In the genomic region with DNA sequence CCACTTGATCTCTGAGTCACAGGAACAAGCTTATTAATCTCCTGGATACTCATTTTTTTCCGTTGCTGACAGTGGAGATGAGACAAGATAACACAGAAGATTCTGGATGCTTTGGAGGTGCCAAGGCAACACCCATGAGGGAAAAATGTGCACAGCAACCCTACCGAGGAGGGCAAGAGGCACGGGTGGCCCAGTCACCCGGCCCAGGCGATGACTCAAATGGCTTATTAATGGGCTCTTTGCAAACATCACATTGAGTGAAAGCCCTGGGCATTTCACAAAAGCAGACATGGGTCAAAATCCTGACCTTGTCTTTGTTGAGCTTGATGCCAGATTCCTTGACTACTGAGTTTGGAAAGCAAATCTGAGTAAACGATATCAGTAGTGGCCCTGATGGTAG, we compare ENCODE assay signal across 16 cellular contexts.
DNase-seq lines count a peak whose midpoint lies in the region; ATAC-seq and TF ChIP-seq lines count a peak whose summit lies in the region.
"Had no signal": no experiment of that assay in that cellular context is flagged by ENCODE, and none has a peak within 500 bp of the region (broad histone marks: within the 10 kb centered on the region; RNA-seq: fewer than 3 reads in every experiment).

No MANE protein-coding gene starts in this region.

- peak overlapping the region; percentile 27 for H3K4me2 ChIP-seq in mammary epithelial cell (ENCODE audit: insufficient read depth, low read depth, low read length)
- no peak overlapping the region for H3K4me2 ChIP-seq in mesenchymal stem cell (ENCODE audit: low read length, poor library complexity, severe bottlenecking)

- H3K4ac ChIP-seq in mesenchymal stem cell (ENCODE audit: low read depth in 1 of 2, low read length in 2 of 2), result no peak overlapping the region

- intact Hi-C loops in mammary epithelial cell (cut with micrococcal nuclease), result no loop called here

- in situ Hi-C loops in mammary epithelial cell (cut with MboI; ENCODE audit: low sequenced_read_pairs in 2 of 2), result no loop called here

- ATAC-seq in GM18873 (IDR thresholded peaks at IDR 0.05; ENCODE audit: low FRiP score, unreplicated experiment), result no peak
- ATAC-seq: heart left ventricle; stimulated activated naive CD8-positive, alpha-beta T cell treated with anti-CD3 and anti-CD28 coated beads, Interleukin-15, Interleukin-2, amounts not matched to agents 100 U/mL and 50 U/mL, for 24 hours had no signal

- H3K4me1 ChIP-seq in HUES48 (ENCODE audit: control insufficient read depth, insufficient read depth, low read length), result peaks cover 5% of the 10 kb centered on the region; the same call in 1 of the 2 replicates
- peaks cover 25% of the 10 kb centered on the region for H3K4me1 ChIP-seq in mammary epithelial cell (ENCODE audit: insufficient read depth, low read length)
- H3K4me1 ChIP-seq in mesenchymal stem cell (ENCODE audit: control insufficient read depth, insufficient read depth, low read depth, low read length), result peaks cover 7% of the 10 kb centered on the region
- H3K4me1 ChIP-seq: heart left ventricle had no signal

- H2AFZ ChIP-seq in mammary epithelial cell (ENCODE audit: low read depth, low read length) (no peak overlapping the region), mesenchymal stem cell (ENCODE audit: low read depth, low read length) (no peak overlapping the region)

- peaks cover 5% of the 10 kb centered on the region for H3K79me1 ChIP-seq in mesenchymal stem cell (replicated peaks; ENCODE audit: low read length, poor library complexity, severe bottlenecking)

- no peaks in the 10 kb centered on the region for H4K20me1 ChIP-seq in mammary epithelial cell (ENCODE audit: insufficient read depth, low read length)

- H2AK5ac ChIP-seq in mesenchymal stem cell (ENCODE audit: low read length, severe bottlenecking), result no peak overlapping the region

- H3K23ac ChIP-seq in mesenchymal stem cell (ENCODE audit: low read length in 2 of 2), result no peak overlapping the region

- no peak overlapping the region for H3K14ac ChIP-seq in mesenchymal stem cell (ENCODE audit: low read length in 2 of 2)

- H2BK5ac ChIP-seq in mesenchymal stem cell (ENCODE audit: low read depth, low read length, poor library complexity, severe bottlenecking), result no peak overlapping the region

- CTCF ChIA-PET in mammary epithelial cell (lab: Charles Lee; ENCODE audit: low non-redundant PET), result no interaction called here

- H3K36me3 ChIP-seq in HUES48 (ENCODE audit: control insufficient read depth, insufficient read depth, low read length) (no peaks in the 10 kb centered on the region), mammary epithelial cell (ENCODE audit: insufficient read depth, low read length) (no peaks in the 10 kb centered on the region), mesenchymal stem cell (ENCODE audit: control insufficient read depth in 1 of 2, insufficient read depth in 2 of 2, low read depth in 1 of 2, low read length in 2 of 2) (no peaks in the 10 kb centered on the region)
- H3K36me3 ChIP-seq: heart left ventricle had no signal

- no peaks in the 10 kb centered on the region for H3K27me3 ChIP-seq in HUES48 (ENCODE audit: control insufficient read depth, insufficient read depth, low read length)
- no peaks in the 10 kb centered on the region for H3K27me3 ChIP-seq in mammary epithelial cell (ENCODE audit: insufficient read depth, low read length)
- H3K27me3 ChIP-seq in mesenchymal stem cell (ENCODE audit: control insufficient read depth in 1 of 2, insufficient read depth in 1 of 2, low read length in 2 of 2), result no peaks in the 10 kb centered on the region

- H3K18ac ChIP-seq in mesenchymal stem cell (ENCODE audit: low read depth in 1 of 2, low read length in 2 of 2), result no peak overlapping the region

- no peak overlapping the region for H4K8ac ChIP-seq in mesenchymal stem cell (ENCODE audit: low read length)

- H3K4me3 ChIP-seq in HUES48 (ENCODE audit: low read depth, low read length) (no peak overlapping the region), mammary epithelial cell (replicated peaks in 1 of 3; ENCODE audit: insufficient read depth in 1 of 3, low read depth in 2 of 3, low read length in 3 of 3) (no peak overlapping the region), mesenchymal stem cell (ENCODE audit: insufficient read depth in 1 of 2, low read depth in 1 of 2, low read length in 2 of 2) (no peak overlapping the region)
- H3K4me3 ChIP-seq: heart left ventricle, mucosa of descending colon had no signal

- H3K9ac ChIP-seq in HUES48 (ENCODE audit: low read depth, low read length) (no peak overlapping the region), mammary epithelial cell (ENCODE audit: insufficient read depth, low read length) (no peak overlapping the region), mesenchymal stem cell (ENCODE audit: low read length) (no peak overlapping the region)

- dilution Hi-C loops in mammary epithelial cell (cut with HindIII; ENCODE audit: low sequenced_read_pairs), result no loop called here

- H3K9me3 ChIP-seq in HUES48 (ENCODE audit: control insufficient read depth, insufficient read depth, low read length) (no peaks in the 10 kb centered on the region), mammary epithelial cell (replicated peaks; ENCODE audit: insufficient read depth, low read length) (no peaks in the 10 kb centered on the region), mesenchymal stem cell (ENCODE audit: control insufficient read depth, low read length) (no peaks in the 10 kb centered on the region)
- H3K9me3 ChIP-seq: heart left ventricle, mucosa of descending colon had no signal

- H3K27ac ChIP-seq in HUES48 (ENCODE audit: low read depth, low read length), result peak overlapping the region; percentile 79
- H3K27ac ChIP-seq in mammary epithelial cell (ENCODE audit: insufficient read depth, low read depth, low read length), result peak overlapping the region; percentile 82
- no peak overlapping the region for H3K27ac ChIP-seq in mesenchymal stem cell (ENCODE audit: low read length, poor library complexity, severe bottlenecking)
- H3K27ac ChIP-seq: C4-2B, heart left ventricle had no signal

- DNase-seq in COLO829 (ENCODE audit: low spot score) (peak; percentile 29), mammary epithelial cell (peak; percentile 82), mesenchymal stem cell (peak; percentile 82), SKM-1 treated with dmso at 0.1 percent for 144 hours (lab: John Stamatoyannopoulos, UW; ENCODE audit: unreplicated experiment) (no peak), NCI-H1048 (lab: John Stamatoyannopoulos, UW) (no peak), medulla oblongata (ENCODE audit: extremely low spot score) (no peak)
- DNase-seq: activated CD4-positive, alpha-beta T cell treated with anti-CD3 and anti-CD28 coated beads for 1 hour; activated T-cell treated with anti-CD3 and anti-CD28 coated beads for 4 hours; heart left ventricle; kidney; NCI-H524 treated with DMSO at 0.1 percent for 48 hours; stimulated activated naive CD8-positive, alpha-beta T cell treated with anti-CD3 and anti-CD28 coated beads, Interleukin-15, Interleukin-2, amounts not matched to agents 100 U/mL and 50 U/mL, for 24 hours had no signal

- peak; percentile 6 to 31 for TF ChIP-seq CTCF in mammary epithelial cell (conservative IDR thresholded peaks at IDR 0.05 in 1 of 2, IDR thresholded peaks at IDR 0.05 in 1 of 2; ENCODE audit: extremely low read depth in 1 of 2, insufficient read depth in 1 of 2, low read depth in 1 of 2, low read length in 2 of 2)

- H2BK120ac ChIP-seq in mesenchymal stem cell (ENCODE audit: low read depth, low read length), result no peak overlapping the region

- no peak overlapping the region for H4K91ac ChIP-seq in mesenchymal stem cell (ENCODE audit: low read length)

- no peak overlapping the region for H2BK15ac ChIP-seq in mesenchymal stem cell (ENCODE audit: low read depth, poor library complexity, severe bottlenecking)

- no peaks in the 10 kb centered on the region for H3K79me2 ChIP-seq in mammary epithelial cell (ENCODE audit: insufficient read depth, low read length)

- WGBS in mammary epithelial cell (ENCODE audit: low coverage, missing lambda C conversion rate), result 6% methylated on average over 5 of the region's 6 CpGs
- WGBS in mesenchymal stem cell, result 28% methylated on average over 6 of the region's 6 CpGs

- no peak overlapping the region for H2BK12ac ChIP-seq in mesenchymal stem cell (ENCODE audit: low read length in 2 of 2)

- BruUV-seq in mammary epithelial cell (replicated peaks; lab: Mats Ljungman, UMichigan), result no TSS peak

Comparison
In these comparisons a context has a peak if more than half of its experiments do, and no peak if none do; other contexts are left out.
1. DNase-seq: peak in COLO829 (single experiment), mammary epithelial cell (single experiment) and mesenchymal stem cell (single experiment); none in SKM-1 treated with dmso at 0.1 percent for 144 hours (single experiment), NCI-H1048 (single experiment) and medulla oblongata (single experiment).